ENCODE assay signal across 1 cellular context in the genomic region with DNA sequence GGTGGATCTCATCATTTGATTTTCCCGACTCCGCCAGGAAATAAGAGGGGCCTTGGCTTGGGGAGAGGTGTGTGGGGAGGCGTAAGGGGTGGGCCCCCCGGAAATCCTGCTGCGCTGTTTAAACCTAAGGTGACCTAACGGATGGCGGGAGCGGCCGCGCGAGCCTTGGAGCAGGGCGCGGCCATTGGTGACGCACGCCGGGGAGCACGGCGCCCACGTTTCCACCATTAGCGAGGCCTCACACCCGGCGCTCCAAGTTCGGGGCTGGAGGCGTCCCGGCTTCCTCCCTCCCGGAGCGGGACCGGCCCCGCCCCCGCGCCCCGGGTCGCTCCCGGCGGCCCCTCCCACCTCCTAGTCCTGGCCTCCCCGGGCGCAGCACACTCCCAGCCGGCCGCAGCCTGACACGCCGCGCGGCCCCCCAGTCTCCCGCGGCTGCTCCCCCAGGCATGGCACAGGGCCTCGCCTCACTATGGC.
A peak's percentile ranks its signal among the peaks of the same experiment; 100 is the strongest.
TF ChIP-seq lines count a peak whose summit lies in the region.

Gene SMS (plus strand): TSS at position 354 of the 474 bp plus-strand sequence. CDS start 116 bp downstream, at position 470.

TF ChIP-seq in HepG2, 621 proteins besides CTCF, POLR2A, EP300 and RAD21 (continued from another document and continues in another):
- TF ChIP-seq UBTF (CRISPR knock-in tag; IDR thresholded peaks at IDR 0.05) (peak; percentile 50; the same call in 1 of the 2 replicates), PAXIP1 (CRISPR knock-in tag; conservative IDR thresholded peaks at IDR 0.05) (no peak), HNRNPLL (IDR thresholded peaks at IDR 0.05; ENCODE audit: low read depth, low read length, poor library complexity, severe bottlenecking) (peak; percentile 36), ZNF337 (CRISPR knock-in tag; IDR thresholded peaks at IDR 0.05; ENCODE audit: borderline replicate concordance, low read depth) (no peak), THAP11 (CRISPR knock-in tag; IDR thresholded peaks at IDR 0.05) (0 out of 2 replicates have a peak, but pooled peaks have one; percentile 13), IKZF5 (CRISPR knock-in tag; IDR thresholded peaks at IDR 0.05) (0 out of 2 replicates have a peak, but pooled peaks have one; percentile 23), CREM (IDR thresholded peaks at IDR 0.05) (no peak), CREM (CRISPR knock-in tag; IDR thresholded peaks at IDR 0.05) (no peak), DRAP1 (CRISPR knock-in tag; IDR thresholded peaks at IDR 0.05) (peak; percentile 38; the same call in 1 of the 2 replicates), KLF16 (CRISPR knock-in tag; IDR thresholded peaks at IDR 0.05) (0 out of 4 replicates have a peak, but pooled peaks of 1 of the 2 experiments have one; percentile 20), MAZ (IDR thresholded peaks at IDR 0.05; ENCODE audit: borderline replicate concordance, low read depth, low read length) (0 out of 2 replicates have a peak, but pooled peaks have one; percentile 28), MAZ (CRISPR knock-in tag; IDR thresholded peaks at IDR 0.05; ENCODE audit: low read depth) (peak; percentile 49; the same call in 1 of the 2 replicates), FOSL2 (CRISPR knock-in tag; IDR thresholded peaks at IDR 0.05) (peak; percentile 33; the same call in 1 of the 2 replicates), TFDP2 (CRISPR knock-in tag; IDR thresholded peaks at IDR 0.05) (peak; percentile 53; the same call in 1 of the 2 replicates), TAF1 (CRISPR knock-in tag; IDR thresholded peaks at IDR 0.05) (peak; percentile 45; the same call in 1 of the 2 replicates), GABPA (IDR thresholded peaks at IDR 0.05; ENCODE audit: low read depth, low read length) (no peak), GABPA (CRISPR knock-in tag; IDR thresholded peaks at IDR 0.05; ENCODE audit: low read depth) (peak; percentile 33; the same call in 1 of the 2 replicates), POGZ (CRISPR knock-in tag; IDR thresholded peaks at IDR 0.05) (peak; percentile 53), RBM39 (IDR thresholded peaks at IDR 0.05; ENCODE audit: low read depth, low read length, poor library complexity, severe bottlenecking) (no peak), SAP130 (CRISPR knock-in tag; IDR thresholded peaks at IDR 0.05; ENCODE audit: low read depth) (peak; percentile 44; the same call in 1 of the 2 replicates), POLR2G (IDR thresholded peaks at IDR 0.05; ENCODE audit: low read depth, low read length) (peak; percentile 54; the same call in 1 of the 2 replicates), KLF12 (CRISPR knock-in tag; IDR thresholded peaks at IDR 0.05; ENCODE audit: borderline replicate concordance) (peak; percentile 56; the same call in 1 of the 2 replicates), ZFX (CRISPR knock-in tag; IDR thresholded peaks at IDR 0.05; ENCODE audit: low read depth) (peak; percentile 74), TBX3 (IDR thresholded peaks at IDR 0.05; ENCODE audit: borderline replicate concordance) (no peak)
- TF ChIP-seq, protein P1, sequence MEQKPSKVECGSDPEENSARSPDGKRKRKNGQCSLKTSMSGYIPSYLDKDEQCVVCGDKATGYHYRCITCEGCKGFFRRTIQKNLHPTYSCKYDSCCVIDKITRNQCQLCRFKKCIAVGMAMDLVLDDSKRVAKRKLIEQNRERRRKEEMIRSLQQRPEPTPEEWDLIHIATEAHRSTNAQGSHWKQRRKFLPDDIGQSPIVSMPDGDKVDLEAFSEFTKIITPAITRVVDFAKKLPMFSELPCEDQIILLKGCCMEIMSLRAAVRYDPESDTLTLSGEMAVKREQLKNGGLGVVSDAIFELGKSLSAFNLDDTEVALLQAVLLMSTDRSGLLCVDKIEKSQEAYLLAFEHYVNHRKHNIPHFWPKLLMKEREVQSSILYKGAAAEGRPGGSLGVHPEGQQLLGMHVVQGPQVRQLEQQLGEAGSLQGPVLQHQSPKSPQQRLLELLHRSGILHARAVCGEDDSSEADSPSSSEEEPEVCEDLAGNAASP (CRISPR knock-in tag; IDR thresholded peaks at IDR 0.05; ENCODE audit: borderline replicate concordance): no peak
- TF ChIP-seq, protein P2, sequence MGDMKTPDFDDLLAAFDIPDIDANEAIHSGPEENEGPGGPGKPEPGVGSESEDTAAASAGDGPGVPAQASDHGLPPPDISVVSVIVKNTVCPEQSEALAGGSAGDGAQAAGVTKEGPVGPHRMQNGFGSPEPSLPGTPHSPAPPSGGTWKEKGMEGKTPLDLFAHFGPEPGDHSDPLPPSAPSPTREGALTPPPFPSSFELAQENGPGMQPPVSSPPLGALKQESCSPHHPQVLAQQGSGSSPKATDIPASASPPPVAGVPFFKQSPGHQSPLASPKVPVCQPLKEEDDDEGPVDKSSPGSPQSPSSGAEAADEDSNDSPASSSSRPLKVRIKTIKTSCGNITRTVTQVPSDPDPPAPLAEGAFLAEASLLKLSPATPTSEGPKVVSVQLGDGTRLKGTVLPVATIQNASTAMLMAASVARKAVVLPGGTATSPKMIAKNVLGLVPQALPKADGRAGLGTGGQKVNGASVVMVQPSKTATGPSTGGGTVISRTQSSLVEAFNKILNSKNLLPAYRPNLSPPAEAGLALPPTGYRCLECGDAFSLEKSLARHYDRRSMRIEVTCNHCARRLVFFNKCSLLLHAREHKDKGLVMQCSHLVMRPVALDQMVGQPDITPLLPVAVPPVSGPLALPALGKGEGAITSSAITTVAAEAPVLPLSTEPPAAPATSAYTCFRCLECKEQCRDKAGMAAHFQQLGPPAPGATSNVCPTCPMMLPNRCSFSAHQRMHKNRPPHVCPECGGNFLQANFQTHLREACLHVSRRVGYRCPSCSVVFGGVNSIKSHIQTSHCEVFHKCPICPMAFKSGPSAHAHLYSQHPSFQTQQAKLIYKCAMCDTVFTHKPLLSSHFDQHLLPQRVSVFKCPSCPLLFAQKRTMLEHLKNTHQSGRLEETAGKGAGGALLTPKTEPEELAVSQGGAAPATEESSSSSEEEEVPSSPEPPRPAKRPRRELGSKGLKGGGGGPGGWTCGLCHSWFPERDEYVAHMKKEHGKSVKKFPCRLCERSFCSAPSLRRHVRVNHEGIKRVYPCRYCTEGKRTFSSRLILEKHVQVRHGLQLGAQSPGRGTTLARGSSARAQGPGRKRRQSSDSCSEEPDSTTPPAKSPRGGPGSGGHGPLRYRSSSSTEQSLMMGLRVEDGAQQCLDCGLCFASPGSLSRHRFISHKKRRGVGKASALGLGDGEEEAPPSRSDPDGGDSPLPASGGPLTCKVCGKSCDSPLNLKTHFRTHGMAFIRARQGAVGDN (CRISPR knock-in tag; IDR thresholded peaks at IDR 0.05): peak; percentile 82
- TF ChIP-seq, protein P3, sequence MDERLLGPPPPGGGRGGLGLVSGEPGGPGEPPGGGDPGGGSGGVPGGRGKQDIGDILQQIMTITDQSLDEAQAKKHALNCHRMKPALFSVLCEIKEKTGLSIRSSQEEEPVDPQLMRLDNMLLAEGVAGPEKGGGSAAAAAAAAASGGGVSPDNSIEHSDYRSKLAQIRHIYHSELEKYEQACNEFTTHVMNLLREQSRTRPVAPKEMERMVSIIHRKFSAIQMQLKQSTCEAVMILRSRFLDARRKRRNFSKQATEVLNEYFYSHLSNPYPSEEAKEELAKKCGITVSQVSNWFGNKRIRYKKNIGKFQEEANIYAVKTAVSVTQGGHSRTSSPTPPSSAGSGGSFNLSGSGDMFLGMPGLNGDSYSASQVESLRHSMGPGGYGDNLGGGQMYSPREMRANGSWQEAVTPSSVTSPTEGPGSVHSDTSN (CRISPR knock-in tag; IDR thresholded peaks at IDR 0.05): no peak
- TF ChIP-seq, protein P4, sequence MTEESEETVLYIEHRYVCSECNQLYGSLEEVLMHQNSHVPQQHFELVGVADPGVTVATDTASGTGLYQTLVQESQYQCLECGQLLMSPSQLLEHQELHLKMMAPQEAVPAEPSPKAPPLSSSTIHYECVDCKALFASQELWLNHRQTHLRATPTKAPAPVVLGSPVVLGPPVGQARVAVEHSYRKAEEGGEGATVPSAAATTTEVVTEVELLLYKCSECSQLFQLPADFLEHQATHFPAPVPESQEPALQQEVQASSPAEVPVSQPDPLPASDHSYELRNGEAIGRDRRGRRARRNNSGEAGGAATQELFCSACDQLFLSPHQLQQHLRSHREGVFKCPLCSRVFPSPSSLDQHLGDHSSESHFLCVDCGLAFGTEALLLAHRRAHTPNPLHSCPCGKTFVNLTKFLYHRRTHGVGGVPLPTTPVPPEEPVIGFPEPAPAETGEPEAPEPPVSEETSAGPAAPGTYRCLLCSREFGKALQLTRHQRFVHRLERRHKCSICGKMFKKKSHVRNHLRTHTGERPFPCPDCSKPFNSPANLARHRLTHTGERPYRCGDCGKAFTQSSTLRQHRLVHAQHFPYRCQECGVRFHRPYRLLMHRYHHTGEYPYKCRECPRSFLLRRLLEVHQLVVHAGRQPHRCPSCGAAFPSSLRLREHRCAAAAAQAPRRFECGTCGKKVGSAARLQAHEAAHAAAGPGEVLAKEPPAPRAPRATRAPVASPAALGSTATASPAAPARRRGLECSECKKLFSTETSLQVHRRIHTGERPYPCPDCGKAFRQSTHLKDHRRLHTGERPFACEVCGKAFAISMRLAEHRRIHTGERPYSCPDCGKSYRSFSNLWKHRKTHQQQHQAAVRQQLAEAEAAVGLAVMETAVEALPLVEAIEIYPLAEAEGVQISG (CRISPR knock-in tag; IDR thresholded peaks at IDR 0.05): peak; percentile 48
